2 cellular contexts compared by ENCODE assay signal in genomic region chrX:39904816-39905474, GRCh38.
TF ChIP-seq lines count a peak whose summit lies in the region.

No MANE protein-coding gene starts in this region.

TF ChIP-seq in K562, 482 proteins besides CTCF, POLR2A, EP300 and RAD21:
- TF ChIP-seq STAT5A (IDR thresholded peaks at IDR 0.05; ENCODE audit: borderline replicate concordance, low read length) (no peak), SREBF1 (IDR thresholded peaks at IDR 0.05; ENCODE audit: borderline replicate concordance, low read depth, low read length) (no peak), ZNF184 (CRISPR knock-in tag; IDR thresholded peaks at IDR 0.05) (no peak), PURB (CRISPR knock-in tag; IDR thresholded peaks at IDR 0.05; ENCODE audit: low read depth) (no peak), KDM2B (CRISPR knock-in tag; IDR thresholded peaks at IDR 0.05) (no peak), ZNF639 (CRISPR knock-in tag; conservative IDR thresholded peaks at IDR 0.05 in 1 of 2, IDR thresholded peaks at IDR 0.05 in 1 of 2) (no peak), RBM39 (optimal IDR thresholded peaks at IDR 0.05; ENCODE audit: low read depth, low read length) (no peak), MYNN (IDR thresholded peaks at IDR 0.05) (no peak), MYNN (CRISPR knock-in tag; IDR thresholded peaks at IDR 0.05) (no peak), ZNF717 (CRISPR knock-in tag; IDR thresholded peaks at IDR 0.05) (no peak)
- TF ChIP-seq, protein P1, sequence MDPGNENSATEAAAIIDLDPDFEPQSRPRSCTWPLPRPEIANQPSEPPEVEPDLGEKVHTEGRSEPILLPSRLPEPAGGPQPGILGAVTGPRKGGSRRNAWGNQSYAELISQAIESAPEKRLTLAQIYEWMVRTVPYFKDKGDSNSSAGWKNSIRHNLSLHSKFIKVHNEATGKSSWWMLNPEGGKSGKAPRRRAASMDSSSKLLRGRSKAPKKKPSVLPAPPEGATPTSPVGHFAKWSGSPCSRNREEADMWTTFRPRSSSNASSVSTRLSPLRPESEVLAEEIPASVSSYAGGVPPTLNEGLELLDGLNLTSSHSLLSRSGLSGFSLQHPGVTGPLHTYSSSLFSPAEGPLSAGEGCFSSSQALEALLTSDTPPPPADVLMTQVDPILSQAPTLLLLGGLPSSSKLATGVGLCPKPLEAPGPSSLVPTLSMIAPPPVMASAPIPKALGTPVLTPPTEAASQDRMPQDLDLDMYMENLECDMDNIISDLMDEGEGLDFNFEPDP (CRISPR knock-in tag; IDR thresholded peaks at IDR 0.05): no peak

TF ChIP-seq in liver, 16 proteins besides CTCF, POLR2A, EP300 and RAD21:
- no peak for TF ChIP-seq GABPA (IDR thresholded peaks at IDR 0.05 in 1 of 2, conservative IDR thresholded peaks at IDR 0.05 in 1 of 2)
- TF ChIP-seq, protein P2, sequence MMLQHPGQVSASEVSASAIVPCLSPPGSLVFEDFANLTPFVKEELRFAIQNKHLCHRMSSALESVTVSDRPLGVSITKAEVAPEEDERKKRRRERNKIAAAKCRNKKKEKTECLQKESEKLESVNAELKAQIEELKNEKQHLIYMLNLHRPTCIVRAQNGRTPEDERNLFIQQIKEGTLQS (IDR thresholded peaks at IDR 0.05): no peak
